Comparison of ENCODE assay signal across 20 cellular contexts in genomic region chr4:54913751-54914526, GRCh38.
DNase-seq lines count a peak whose midpoint lies in the region; TF ChIP-seq lines count a peak whose summit lies in the region.
"Had no signal": no experiment of that assay in that cellular context is flagged by ENCODE, and none has a peak within 500 bp of the region (broad histone marks: within the 10 kb centered on the region; RNA-seq: fewer than 3 reads in every experiment).

No MANE protein-coding gene starts in this region.

- peak; percentile 7 for DNase-seq in NCI-H2107 treated with DMSO at 0.1 percent for 48 hours (lab: John Stamatoyannopoulos, UW; ENCODE audit: unreplicated experiment)
- no peak for DNase-seq in NCI-H2107 (lab: John Stamatoyannopoulos, UW)
- DNase-seq in NCI-H2171 treated with DMSO at 0.1 percent for 48 hours (lab: John Stamatoyannopoulos, UW): peak; percentile 66
- no peak for DNase-seq in left ventricle myocardium inferior
- no peak for DNase-seq in NOMO-1 (lab: John Stamatoyannopoulos, UW; ENCODE audit: unreplicated experiment in 2 of 2)
- no peak for DNase-seq in NCI-H2081 (lab: John Stamatoyannopoulos, UW)
- DNase-seq in MM.1S: no peak
- DNase-seq: 8988T; activated CD4-positive, alpha-beta T cell treated with anti-CD3 and anti-CD28 coated beads, Interleukin-2, amount 10 ng/mL, durations not matched to agents 7 days and 5 days; activated naive CD4-positive, alpha-beta T cell treated with anti-CD3 and anti-CD28 coated beads for 36 hours; DND-41; KBM-7; kidney glomerular epithelial cell; NCI-H226; stimulated activated CD4-positive, alpha-beta T cell treated with anti-CD3 and anti-CD28 coated beads, Interleukin-12 subunit alpha, Interleukin-12 subunit beta, amount 100 ng/mL, for 4 hours; trophoblast cell had no signal

- no peak overlapping the region for H3K4me2 ChIP-seq in MM.1S (ENCODE audit: low read depth, low read length)

- H3K79me2 ChIP-seq in MM.1S (ENCODE audit: low read length): no peaks in the 10 kb centered on the region
- H3K79me2 ChIP-seq: parathyroid adenoma had no signal

- no peak overlapping the region for H2AFZ ChIP-seq in MM.1S (ENCODE audit: low read length)
- H2AFZ ChIP-seq: parathyroid adenoma had no signal

- H3K4me3 ChIP-seq in left ventricle myocardium inferior (no peak overlapping the region), skeletal muscle tissue (ENCODE audit: low read length in 3 of 3) (no peak overlapping the region), MM.1S (ENCODE audit: low read length) (no peak overlapping the region)
- H3K4me3 ChIP-seq: cardiac muscle cell, SJSA1 had no signal

- intact Hi-C loops in left ventricle myocardium inferior (cut with micrococcal nuclease): no loop called here

- H3K36me3 ChIP-seq in left ventricle myocardium inferior: no peaks in the 10 kb centered on the region
- H3K36me3 ChIP-seq in skeletal muscle tissue (ENCODE audit: control insufficient read depth in 3 of 3, insufficient read depth in 3 of 3, low read length in 3 of 3): no peaks in the 10 kb centered on the region
- no peaks in the 10 kb centered on the region for H3K36me3 ChIP-seq in MM.1S (replicated peaks; ENCODE audit: insufficient read depth, low read length)
- H3K36me3 ChIP-seq: cardiac muscle cell, SJSA1 had no signal

- no peaks in the 10 kb centered on the region for H3F3A ChIP-seq in MM.1S (ENCODE audit: insufficient read depth, low read length)

- no peaks in the 10 kb centered on the region for H3K9me2 ChIP-seq in MM.1S (replicated peaks; ENCODE audit: insufficient read depth, low read length)

- H3K4me1 ChIP-seq in left ventricle myocardium inferior: peaks cover 25% of the 10 kb centered on the region
- H3K4me1 ChIP-seq in skeletal muscle tissue (ENCODE audit: control insufficient read depth in 3 of 3, insufficient read depth in 3 of 3, low read length in 3 of 3): peaks cover 7 to 9% (median 9%) of the 10 kb centered on the region in 3 donors
- no peaks in the 10 kb centered on the region for H3K4me1 ChIP-seq in MM.1S (ENCODE audit: low read length)
- H3K4me1 ChIP-seq: parathyroid adenoma, SJSA1 had no signal

- H3K9me3 ChIP-seq in left ventricle myocardium inferior (replicated peaks) (no peaks in the 10 kb centered on the region), skeletal muscle tissue (ENCODE audit: control insufficient read depth in 3 of 3, low read length in 3 of 3) (no peaks in the 10 kb centered on the region), MM.1S (replicated peaks; ENCODE audit: insufficient read depth, low read length) (no peaks in the 10 kb centered on the region)
- H3K9me3 ChIP-seq: SJSA1 had no signal

- TF ChIP-seq CTCF in left ventricle myocardium inferior (IDR thresholded peaks at IDR 0.05; ENCODE audit: borderline replicate concordance) (no peak), MM.1S (IDR thresholded peaks at IDR 0.05; ENCODE audit: low read length) (no peak)

- no peaks in the 10 kb centered on the region for H3K27me3 ChIP-seq in left ventricle myocardium inferior (ENCODE audit: low read depth)
- H3K27me3 ChIP-seq in skeletal muscle tissue (ENCODE audit: control insufficient read depth in 3 of 3, insufficient read depth in 3 of 3, low read length in 3 of 3): no peaks in the 10 kb centered on the region
- H3K27me3 ChIP-seq in MM.1S (replicated peaks; ENCODE audit: insufficient read depth, low read length): no peaks in the 10 kb centered on the region
- H3K27me3 ChIP-seq: SJSA1 had no signal

- H3K9ac ChIP-seq in skeletal muscle tissue (ENCODE audit: low read depth in 1 of 3, low read length in 3 of 3) (no peak overlapping the region), MM.1S (ENCODE audit: low read length) (no peak overlapping the region)
- H3K9ac ChIP-seq: parathyroid adenoma had no signal

- no peaks in the 10 kb centered on the region for H4K20me1 ChIP-seq in MM.1S (ENCODE audit: insufficient read depth, low read length)

- H3K27ac ChIP-seq in left ventricle myocardium inferior (replicated peaks): peak overlapping the region; percentile 30
- peak overlapping the region; percentile 38 for H3K27ac ChIP-seq in skeletal muscle tissue (ENCODE audit: low read depth, low read length)
- no peak overlapping the region for H3K27ac ChIP-seq in MM.1S (ENCODE audit: low read length)
- H3K27ac ChIP-seq: cardiac muscle cell, parathyroid adenoma, SJSA1 had no signal

Comparison
In these comparisons a context has a peak if more than half of its experiments do, and no peak if none do; other contexts are left out.
1. DNase-seq: peak in NCI-H2107 treated with DMSO at 0.1 percent for 48 hours (single experiment) and NCI-H2171 treated with DMSO at 0.1 percent for 48 hours (single experiment); none in NCI-H2107 (single experiment), left ventricle myocardium inferior (single experiment), NOMO-1 (0 of 2), NCI-H2081 (0 of 2) and MM.1S (single experiment).